ENCODE assay signal across 8 cellular contexts in the genomic region with DNA sequence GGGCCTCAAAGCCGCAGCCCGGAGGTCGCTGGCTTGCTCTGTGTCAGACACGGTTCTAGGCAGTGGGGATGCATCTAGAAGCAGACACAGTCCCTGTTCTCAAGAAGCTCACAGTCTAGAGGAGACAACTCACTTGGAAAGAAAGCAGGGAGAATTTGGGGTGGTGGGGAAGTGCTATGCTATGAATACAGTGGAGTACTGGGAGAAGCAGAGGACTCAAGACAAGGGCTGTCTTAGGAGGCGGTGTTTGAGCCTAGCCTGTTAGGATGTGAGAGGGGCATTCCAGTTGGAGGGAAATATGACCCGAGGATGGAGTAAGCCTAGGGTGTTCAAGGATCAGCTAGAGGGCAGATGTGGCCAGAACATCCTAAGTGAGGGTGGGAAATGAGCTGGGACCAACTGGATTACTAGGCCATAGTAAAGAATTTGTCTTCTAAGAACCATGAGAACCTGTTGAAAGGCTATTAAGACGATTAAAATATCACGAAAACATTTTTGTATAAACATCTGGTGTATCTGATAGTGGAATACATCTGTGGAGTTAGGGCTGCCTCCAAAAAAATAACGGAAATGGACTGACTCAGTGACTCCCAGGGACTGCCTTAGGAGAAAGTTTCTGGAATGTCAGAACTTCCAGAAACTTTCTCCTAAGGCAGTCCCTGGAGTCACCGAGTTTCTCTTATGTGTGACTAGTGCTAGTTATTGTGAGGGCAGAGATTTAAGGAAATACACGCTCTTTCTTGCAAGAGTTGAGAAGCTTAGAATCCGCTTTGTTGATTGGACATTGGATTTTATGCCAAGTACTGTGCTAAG. TPM values are rescaled to one million over a fixed set of nuclear protein-coding genes. Genes with fewer than 3 reads are reported as not detected.
DNase-seq lines count a peak whose midpoint lies in the region; ATAC-seq and TF ChIP-seq lines count a peak whose summit lies in the region.

No MANE protein-coding gene starts in this region.

- peak overlapping the region; percentile 97 for H3K27ac Mint-ChIP-seq in MCF 10A (ENCODE audit: low read depth, unreplicated experiment)
- peak overlapping the region; percentile 99 for H3K27ac Mint-ChIP-seq in stimulated activated effector memory CD8-positive, alpha-beta T cell treated with anti-CD3 and anti-CD28 coated beads, Interleukin-12 subunit alpha, Interleukin-12 subunit beta, amount 100 ng/mL, for 72 hours

- H3K27me3 Mint-ChIP-seq in MCF 10A (ENCODE audit: insufficient read depth, unreplicated experiment), result no peaks in the 10 kb centered on the region

- intact Hi-C loops in Right ventricle myocardium inferior (cut with DNase I), result loop anchor here (2.0 kb wide), 1 partner anchor 33 kb away; no protein-coding TSS in a partner anchor
- intact Hi-C loops in cardiac septum (cut with DNase I), result loop anchor here (2.0 kb wide), 1 partner anchor 37 kb away; no protein-coding TSS in a partner anchor
- intact Hi-C loops in MCF 10A (cut with micrococcal nuclease), result loop anchor here (1.0 kb wide), 1 partner anchor 89 kb away; no protein-coding TSS in a partner anchor

- no peak for DNase-seq in Right ventricle myocardium inferior (ENCODE audit: missing footprints)
- DNase-seq in cardiac septum (ENCODE audit: low spot score), result no peak
- peak; percentile 13 for DNase-seq in NCI-H446 treated with DMSO at 0.1 percent for 48 hours (lab: John Stamatoyannopoulos, UW)
- peak; percentile 84 for DNase-seq in MCF 10A (ENCODE audit: unreplicated experiment)
- peak; percentile 83 for DNase-seq in islet precursor cell
- DNase-seq in stimulated activated effector memory CD8-positive, alpha-beta T cell treated with anti-CD3 and anti-CD28 coated beads, Interleukin-12 subunit alpha, Interleukin-12 subunit beta, amount 100 ng/mL, for 72 hours (ENCODE audit: low spot score in 2 of 2), result no peak
- no peak for DNase-seq in stimulated activated naive CD4-positive, alpha-beta T cell (lab: John Stamatoyannopoulos, UW)

- peaks cover 38% of the 10 kb centered on the region for H3K4me1 Mint-ChIP-seq in MCF 10A (ENCODE audit: insufficient read depth, unreplicated experiment)
- peaks cover 38% of the 10 kb centered on the region for H3K4me1 Mint-ChIP-seq in stimulated activated effector memory CD8-positive, alpha-beta T cell treated with anti-CD3 and anti-CD28 coated beads, Interleukin-12 subunit alpha, Interleukin-12 subunit beta, amount 100 ng/mL, for 72 hours

- H3K9me3 Mint-ChIP-seq in MCF 10A (ENCODE audit: unreplicated experiment), result no peaks in the 10 kb centered on the region
- no peaks in the 10 kb centered on the region for H3K9me3 Mint-ChIP-seq in stimulated activated effector memory CD8-positive, alpha-beta T cell treated with anti-CD3 and anti-CD28 coated beads, Interleukin-12 subunit alpha, Interleukin-12 subunit beta, amount 100 ng/mL, for 72 hours

- TF ChIP-seq CTCF in MCF 10A (IDR thresholded peaks at IDR 0.05; ENCODE audit: unreplicated experiment), result no peak

- ATAC-seq in Right ventricle myocardium inferior, result peak; percentile 52
- peak; percentile 17 for ATAC-seq in HG02840 (IDR thresholded peaks at IDR 0.05; ENCODE audit: low FRiP score, unreplicated experiment)
- peak; percentile 78 for ATAC-seq in stimulated activated effector memory CD8-positive, alpha-beta T cell treated with anti-CD3 and anti-CD28 coated beads, Interleukin-12 subunit alpha, Interleukin-12 subunit beta, amount 100 ng/mL, for 72 hours

- H3K36me3 Mint-ChIP-seq in MCF 10A (ENCODE audit: insufficient read depth, unreplicated experiment), result peaks cover 13% of the 10 kb centered on the region
- H3K36me3 Mint-ChIP-seq in stimulated activated effector memory CD8-positive, alpha-beta T cell treated with anti-CD3 and anti-CD28 coated beads, Interleukin-12 subunit alpha, Interleukin-12 subunit beta, amount 100 ng/mL, for 72 hours, result peaks cover 60% of the 10 kb centered on the region

- POLR2A ChIA-PET in MCF 10A (lab: Yijun Ruan, JAX), result interaction anchor here (0.6 to 3.8 kb wide), 19 partner anchors 8 to 1436 kb away, joined by 3 to 90 read pairs (median 4); no protein-coding TSS in a partner anchor

- no TSS peak for BruUV-seq in MCF 10A (replicated peaks; lab: Mats Ljungman, UMichigan)

- CTCF ChIA-PET in MCF 10A (lab: Yijun Ruan, JAX), result interaction anchor here (0.6 to 4.8 kb wide), 9 partner anchors 9 to 1295 kb away, joined by 3 to 29 read pairs (median 5); no protein-coding TSS in a partner anchor

- peak overlapping the region; percentile 91 for H3K4me3 Mint-ChIP-seq in MCF 10A (ENCODE audit: unreplicated experiment)
- H3K4me3 Mint-ChIP-seq in stimulated activated effector memory CD8-positive, alpha-beta T cell treated with anti-CD3 and anti-CD28 coated beads, Interleukin-12 subunit alpha, Interleukin-12 subunit beta, amount 100 ng/mL, for 72 hours, result peak overlapping the region; percentile 94

RNA-seq across cellular contexts. Expression of a gene that starts 1.1 kb away (rescaled TPM):
- total RNA-seq in Right ventricle myocardium inferior (43.7 TPM), cardiac septum (69.2 TPM), MCF 10A (2022) (93.1 and 124 TPM in 2 replicates)

Comparison
In these comparisons a context has a peak if more than half of its experiments do, and no peak if none do; other contexts are left out.
1. ATAC-seq: peak in every context shown above with its lines; median percentile 78 in stimulated activated effector memory CD8-positive, alpha-beta T cell treated with anti-CD3 and anti-CD28 coated beads, Interleukin-12 subunit alpha, Interleukin-12 subunit beta, amount 100 ng/mL, for 72 hours; 52 in Right ventricle myocardium inferior; 17 in HG02840.
2. DNase-seq: peak in NCI-H446 treated with DMSO at 0.1 percent for 48 hours (single experiment), MCF 10A (single experiment) and islet precursor cell (single experiment); none in Right ventricle myocardium inferior (single experiment), cardiac septum (single experiment), stimulated activated effector memory CD8-positive, alpha-beta T cell treated with anti-CD3 and anti-CD28 coated beads, Interleukin-12 subunit alpha, Interleukin-12 subunit beta, amount 100 ng/mL, for 72 hours (0 of 2) and stimulated activated naive CD4-positive, alpha-beta T cell (0 of 6).